In the genomic region with DNA sequence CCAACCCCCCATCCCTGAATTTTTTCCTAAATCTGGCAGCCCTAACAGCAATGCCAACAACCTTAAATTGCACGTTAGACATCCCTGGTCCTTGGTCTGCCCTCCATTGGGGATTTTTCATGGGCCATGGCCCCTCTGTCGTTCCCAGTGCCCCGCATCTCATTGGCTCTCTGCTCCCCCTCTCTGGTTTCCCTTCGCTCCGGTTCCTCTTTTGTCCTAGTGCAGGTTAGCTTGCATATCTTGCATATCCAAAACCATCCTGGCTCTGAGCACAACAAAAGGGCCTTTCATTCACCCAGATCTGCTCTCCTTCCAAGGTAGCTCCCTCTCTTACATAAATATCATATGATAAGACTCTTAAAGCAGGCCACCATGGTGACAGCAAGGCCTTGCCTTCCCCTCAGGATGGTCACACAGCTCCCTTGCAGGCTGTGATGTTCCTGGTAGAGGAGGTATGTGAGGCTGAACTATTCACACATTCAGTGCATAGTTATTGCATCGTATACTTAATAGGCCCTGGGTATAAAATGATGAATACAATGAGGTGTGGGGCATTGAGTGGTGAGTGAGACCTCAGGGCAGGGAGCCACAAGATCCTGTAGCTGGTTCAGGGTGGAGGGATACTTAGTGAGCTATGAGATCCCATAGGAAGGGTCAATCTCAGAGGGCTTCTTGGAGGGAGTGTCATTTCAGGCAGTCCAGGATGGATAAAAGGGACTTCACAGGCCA, we compare ENCODE assay signal across 18 cellular contexts. TPM values are rescaled to one million over a fixed set of nuclear protein-coding genes. Genes with fewer than 3 reads are reported as not detected.
A peak's percentile ranks its signal among the peaks of the same experiment; 100 is the strongest.
DNase-seq lines count a peak whose midpoint lies in the region; ATAC-seq and TF ChIP-seq lines count a peak whose summit lies in the region.
"Had no signal": no experiment of that assay in that cellular context is flagged by ENCODE, and none has a peak within 500 bp of the region (broad histone marks: within the 10 kb centered on the region; RNA-seq: fewer than 3 reads in every experiment).

No MANE protein-coding gene starts in this region.

- TF ChIP-seq CTCF in RWPE1 (conservative IDR thresholded peaks at IDR 0.05; ENCODE audit: low read depth) (no peak), spleen (IDR thresholded peaks at IDR 0.05 in 8 of 11, conservative IDR thresholded peaks at IDR 0.05 in 3 of 11) (no peak)

- intact Hi-C loops in spleen (cut with DNase I; ENCODE audit: low total_unique reads): no loop called here

- no peak for DNase-seq in stimulated activated naive CD8-positive, alpha-beta T cell treated with anti-CD3 and anti-CD28 coated beads, Interleukin-15, amount 100 ng/mL, for 72 hours
- peak; percentile 61 for DNase-seq in NCI-H526 treated with DMSO at 0.1 percent for 48 hours (lab: John Stamatoyannopoulos, UW)
- DNase-seq in central memory CD8-positive, alpha-beta T cell (ENCODE audit: low spot score in 2 of 2): no peak
- DNase-seq in stimulated activated naive B cell treated with anti-CD40 and anti-IgM and Interleukin-4, amounts not matched to agents 10 μg/mL and 1 μg/mL and 100 μg/mL, for 72 hours: no peak
- no peak for DNase-seq in HAP-1 (ENCODE audit: low spot score in 2 of 2)
- no peak for DNase-seq in RWPE1 (ENCODE audit: low spot score)
- no peak for DNase-seq in spleen
- DNase-seq: BE2C, COR-L47, HCEC 1CT, MV-4-11, NCI-H1436, NCI-H2029 treated with DMSO at 0.1 percent for 48 hours, NCI-H524 treated with DMSO at 0.1 percent for 48 hours, PC-9, Right ventricle myocardium superior had no signal

- H3K9me3 Mint-ChIP-seq in stimulated activated naive CD8-positive, alpha-beta T cell treated with anti-CD3 and anti-CD28 coated beads, Interleukin-15, Interleukin-2, amounts not matched to agents 100 ng/mL and 50 ng/mL, for 24 hours: no peaks in the 10 kb centered on the region
- no peaks in the 10 kb centered on the region for H3K9me3 Mint-ChIP-seq in stimulated activated naive CD8-positive, alpha-beta T cell treated with anti-CD3 and anti-CD28 coated beads, Interleukin-15, amount 100 ng/mL, for 72 hours
- H3K9me3 Mint-ChIP-seq in central memory CD8-positive, alpha-beta T cell: no peaks in the 10 kb centered on the region
- peaks cover 1 to 6% of the 10 kb centered on the region in 2 donors for H3K9me3 Mint-ChIP-seq in stimulated activated naive B cell treated with anti-CD40 and anti-IgM and Interleukin-4, amounts not matched to agents 10 μg/mL and 1 μg/mL and 100 μg/mL, for 72 hours

- in situ Hi-C loops in HAP-1 (cut with MboI; ENCODE audit: low sequenced_read_pairs): no loop called here

- H3K4me3 Mint-ChIP-seq in stimulated activated naive CD8-positive, alpha-beta T cell treated with anti-CD3 and anti-CD28 coated beads, Interleukin-15, Interleukin-2, amounts not matched to agents 100 ng/mL and 50 ng/mL, for 24 hours: no peak overlapping the region
- H3K4me3 Mint-ChIP-seq in stimulated activated naive CD8-positive, alpha-beta T cell treated with anti-CD3 and anti-CD28 coated beads, Interleukin-15, amount 100 ng/mL, for 72 hours: no peak overlapping the region
- peak overlapping the region; percentile 40 for H3K4me3 Mint-ChIP-seq in central memory CD8-positive, alpha-beta T cell
- H3K4me3 Mint-ChIP-seq in stimulated activated naive B cell treated with anti-CD40 and anti-IgM and Interleukin-4, amounts not matched to agents 10 μg/mL and 1 μg/mL and 100 μg/mL, for 72 hours: no peak overlapping the region

- CTCF ChIA-PET in RWPE1 (lab: Yijun Ruan, JAX): interaction anchor here (0.7 kb wide), 1 partner anchor 22 kb away, joined by 3 read pairs; no protein-coding TSS in a partner anchor

- H3K4me1 ChIP-seq in HAP-1 (no peaks in the 10 kb centered on the region), spleen (peaks cover 33 to 55% (median 35%) of the 10 kb centered on the region in 6 donors)

- H3K4me3 ChIP-seq in HAP-1: no peak overlapping the region
- H3K4me3 ChIP-seq in spleen: no peak overlapping the region
- H3K4me3 ChIP-seq: PC-9 had no signal

- no peaks in the 10 kb centered on the region for H3K9me3 ChIP-seq in HAP-1
- H3K9me3 ChIP-seq in spleen: no peaks in the 10 kb centered on the region
- H3K9me3 ChIP-seq: BE2C had no signal

- no peaks in the 10 kb centered on the region for H3K36me3 Mint-ChIP-seq in stimulated activated naive CD8-positive, alpha-beta T cell treated with anti-CD3 and anti-CD28 coated beads, Interleukin-15, Interleukin-2, amounts not matched to agents 100 ng/mL and 50 ng/mL, for 24 hours (ENCODE audit: low read depth)
- peaks cover 6% of the 10 kb centered on the region for H3K36me3 Mint-ChIP-seq in central memory CD8-positive, alpha-beta T cell (ENCODE audit: insufficient read depth)
- peaks cover 0 to 9% of the 10 kb centered on the region in 2 donors for H3K36me3 Mint-ChIP-seq in stimulated activated naive B cell treated with anti-CD40 and anti-IgM and Interleukin-4, amounts not matched to agents 10 μg/mL and 1 μg/mL and 100 μg/mL, for 72 hours

- peaks cover 49% of the 10 kb centered on the region for H3K4me1 Mint-ChIP-seq in stimulated activated naive CD8-positive, alpha-beta T cell treated with anti-CD3 and anti-CD28 coated beads, Interleukin-15, Interleukin-2, amounts not matched to agents 100 ng/mL and 50 ng/mL, for 24 hours (ENCODE audit: low read depth)
- H3K4me1 Mint-ChIP-seq in stimulated activated naive CD8-positive, alpha-beta T cell treated with anti-CD3 and anti-CD28 coated beads, Interleukin-15, amount 100 ng/mL, for 72 hours: peaks cover 47% of the 10 kb centered on the region
- H3K4me1 Mint-ChIP-seq in central memory CD8-positive, alpha-beta T cell: peaks cover 76% of the 10 kb centered on the region
- H3K4me1 Mint-ChIP-seq in stimulated activated naive B cell treated with anti-CD40 and anti-IgM and Interleukin-4, amounts not matched to agents 10 μg/mL and 1 μg/mL and 100 μg/mL, for 72 hours: peaks cover 66 to 83% of the 10 kb centered on the region in 2 donors

- no peak for TF ChIP-seq POLR2A in spleen (IDR thresholded peaks at IDR 0.05)

- H3K27me3 ChIP-seq in HAP-1 (ENCODE audit: low read depth) (no peaks in the 10 kb centered on the region), spleen (replicated peaks in 1 of 7) (no peaks in the 10 kb centered on the region)
- H3K27me3 ChIP-seq: BE2C had no signal

- POLR2A ChIA-PET in RWPE1 (lab: Yijun Ruan, JAX; ENCODE audit: low non-redundant PET): interaction anchor here (0.7 kb wide), 1 partner anchor 31 kb away, joined by 3 read pairs; no protein-coding TSS in a partner anchor

- peak overlapping the region; percentile 34 for H3K27ac Mint-ChIP-seq in stimulated activated naive CD8-positive, alpha-beta T cell treated with anti-CD3 and anti-CD28 coated beads, Interleukin-15, Interleukin-2, amounts not matched to agents 100 ng/mL and 50 ng/mL, for 24 hours
- peak overlapping the region in 1 of 2 donors; percentile 4 for H3K27ac Mint-ChIP-seq in stimulated activated naive CD8-positive, alpha-beta T cell treated with anti-CD3 and anti-CD28 coated beads, Interleukin-15, amount 100 ng/mL, for 72 hours
- H3K27ac Mint-ChIP-seq in central memory CD8-positive, alpha-beta T cell (ENCODE audit: low read depth): peak overlapping the region; percentile 96
- H3K27ac Mint-ChIP-seq in stimulated activated naive B cell treated with anti-CD40 and anti-IgM and Interleukin-4, amounts not matched to agents 10 μg/mL and 1 μg/mL and 100 μg/mL, for 72 hours: peak overlapping the region; percentile 47

- ATAC-seq in stimulated activated naive CD8-positive, alpha-beta T cell treated with anti-CD3 and anti-CD28 coated beads, Interleukin-15, amount 100 ng/mL, for 72 hours: no peak
- no peak for ATAC-seq in central memory CD8-positive, alpha-beta T cell (replicated peaks; ENCODE audit: extremely low read depth, poor library complexity, severe bottlenecking)
- ATAC-seq in stimulated activated naive B cell treated with anti-CD40 and anti-IgM and Interleukin-4, amounts not matched to agents 10 μg/mL and 1 μg/mL and 100 μg/mL, for 72 hours (replicated peaks): no peak

- H3K36me3 ChIP-seq in HAP-1 (replicated peaks) (no peaks in the 10 kb centered on the region), spleen (no peaks in the 10 kb centered on the region)
- H3K36me3 ChIP-seq: BE2C had no signal

- WGBS in spleen, 5 donors: 81 to 94% (median 92%) methylated on average over 6 of the region's 6 CpGs

- H3K27ac ChIP-seq in RWPE1 (no peak overlapping the region), spleen (peak overlapping the region in 1 of 8 donors; percentile 92)
- H3K27ac ChIP-seq: PC-9 had no signal

- peaks cover 52% of the 10 kb centered on the region for H3K27me3 Mint-ChIP-seq in stimulated activated naive CD8-positive, alpha-beta T cell treated with anti-CD3 and anti-CD28 coated beads, Interleukin-15, Interleukin-2, amounts not matched to agents 100 ng/mL and 50 ng/mL, for 24 hours
- peaks cover 89% of the 10 kb centered on the region for H3K27me3 Mint-ChIP-seq in stimulated activated naive CD8-positive, alpha-beta T cell treated with anti-CD3 and anti-CD28 coated beads, Interleukin-15, amount 100 ng/mL, for 72 hours
- H3K27me3 Mint-ChIP-seq in central memory CD8-positive, alpha-beta T cell: no peaks in the 10 kb centered on the region
- no peaks in the 10 kb centered on the region for H3K27me3 Mint-ChIP-seq in stimulated activated naive B cell treated with anti-CD40 and anti-IgM and Interleukin-4, amounts not matched to agents 10 μg/mL and 1 μg/mL and 100 μg/mL, for 72 hours

RNA-seq across cellular contexts. Expression of gene TENT5C, which starts 45.2 kb away (rescaled TPM):
- 100 to 1,000 TPM in 1 of 7 donors, 10 to 100 TPM in 6; 32.0 to 181 (median 39.5) TPM for total RNA-seq in spleen
- 1 to 10 TPM; 5.6 to 8.1 (median 6.3) TPM for polyA plus RNA-seq in spleen
- total RNA-seq: LHCN-M2 had no signal
